38 cellular contexts compared by ENCODE assay signal in genomic region chr10:10434312-10434711, GRCh38.
"Had no signal": no experiment of that assay in that cellular context is flagged by ENCODE, and none has a peak within 500 bp of the region (broad histone marks: within the 10 kb centered on the region; RNA-seq: fewer than 3 reads in every experiment).

No MANE protein-coding gene starts in this region.

- H3K9me3 ChIP-seq: ascending aorta had no signal

- H3K9me3 Mint-ChIP-seq: activated CD4-positive, alpha-beta memory T cell treated with anti-CD3 and anti-CD28 coated beads, Interleukin-2, amount 10 ng/mL, durations not matched to agents 7 days and 5 days; activated naive CD4-positive, alpha-beta T cell treated with anti-CD3 and anti-CD28 coated beads, Interleukin-2, amount 10 ng/mL, durations not matched to agents 7 days and 5 days; activated naive CD4-positive, alpha-beta T cell treated with anti-CD3 and anti-CD28 coated beads, Interleukin-2, amount 50 U/mL, for 24 hours; activated naive CD8-positive, alpha-beta T cell treated with anti-CD3 and anti-CD28 coated beads, Interleukin-2, amount 10 ng/mL, durations not matched to agents 7 days and 5 days; activated T-cell treated with anti-CD3 and anti-CD28 coated beads, Interleukin-2, amount 50 U/mL, for 24 hours; T-helper 1 cell treated with Interleukin-12 subunit alpha and Interleukin-12 subunit beta and Interleukin-4 antibody, amounts not matched to agents 30 μg/mL and 1 μg/mL, for 36 hours had no signal

- H3K27me3 Mint-ChIP-seq: activated CD4-positive, alpha-beta T cell treated with anti-CD3 and anti-CD28 coated beads, Interleukin-2, amount 10 ng/mL, durations not matched to agents 7 days and 5 days; activated CD8-positive, alpha-beta memory T cell treated with anti-CD3 and anti-CD28 coated beads, Interleukin-2, amount 10 ng/mL, durations not matched to agents 7 days and 5 days; activated naive CD4-positive, alpha-beta T cell treated with anti-CD3 and anti-CD28 coated beads, Interleukin-2, amount 10 ng/mL, durations not matched to agents 7 days and 5 days; activated naive CD8-positive, alpha-beta T cell treated with anti-CD3 and anti-CD28 coated beads, Interleukin-2, amount 10 ng/mL, durations not matched to agents 7 days and 5 days; brain; central memory CD8-positive, alpha-beta T cell had no signal

- H3K4me1 ChIP-seq: ascending aorta had no signal

- ATAC-seq: activated CD4-positive, alpha-beta T cell treated with anti-CD3 and anti-CD28 coated beads for 36 hours; activated CD4-positive, CD25-positive, alpha-beta regulatory T cell treated with anti-CD3 and anti-CD28 coated beads, Interleukin-2, amount 50 U/mL, for 24 hours; activated CD8-positive, alpha-beta memory T cell treated with anti-CD3 and anti-CD28 coated beads, Interleukin-2, amount 10 ng/mL, durations not matched to agents 7 days and 5 days; activated CD8-positive, alpha-beta T cell treated with anti-CD3 and anti-CD28 coated beads, Interleukin-2, amount 10 ng/mL, durations not matched to agents 7 days and 5 days; activated naive CD8-positive, alpha-beta T cell treated with anti-CD3 and anti-CD28 coated beads, Interleukin-2, amount 50 U/mL, for 24 hours had no signal

- H3K27ac ChIP-seq: ascending aorta, cardiac muscle cell, VCaP had no signal

- H3K36me3 ChIP-seq: ascending aorta, cardiac muscle cell had no signal

- H3K27me3 ChIP-seq: ascending aorta, cardiac muscle cell had no signal

- H3K4me1 Mint-ChIP-seq: activated CD4-positive, alpha-beta memory T cell treated with anti-CD3 and anti-CD28 coated beads, Interleukin-2, amount 10 ng/mL, durations not matched to agents 7 days and 5 days; activated CD4-positive, alpha-beta T cell treated with anti-CD3 and anti-CD28 coated beads for 36 hours; activated CD4-positive, alpha-beta T cell treated with anti-CD3 and anti-CD28 coated beads, Interleukin-2, amount 10 ng/mL, durations not matched to agents 7 days and 5 days; activated CD8-positive, alpha-beta memory T cell treated with anti-CD3 and anti-CD28 coated beads, Interleukin-2, amount 10 ng/mL, durations not matched to agents 7 days and 5 days; activated naive CD4-positive, alpha-beta T cell treated with anti-CD3 and anti-CD28 coated beads, Interleukin-2, amount 10 ng/mL, durations not matched to agents 7 days and 5 days; activated naive CD4-positive, alpha-beta T cell treated with anti-CD3 and anti-CD28 coated beads, Interleukin-2, amount 50 U/mL, for 24 hours; activated naive CD8-positive, alpha-beta T cell treated with anti-CD3 and anti-CD28 coated beads, Interleukin-2, amount 10 ng/mL, durations not matched to agents 7 days and 5 days; activated naive CD8-positive, alpha-beta T cell treated with anti-CD3 and anti-CD28 coated beads, Interleukin-2, amount 50 U/mL, for 24 hours; central memory CD8-positive, alpha-beta T cell had no signal

- H3K4me3 ChIP-seq: ascending aorta, cardiac muscle cell had no signal

- H3K36me3 Mint-ChIP-seq: activated CD8-positive, alpha-beta memory T cell treated with anti-CD3 and anti-CD28 coated beads, Interleukin-2, amount 10 ng/mL, durations not matched to agents 7 days and 5 days; activated naive CD4-positive, alpha-beta T cell treated with anti-CD3 and anti-CD28 coated beads, Interleukin-2, amount 10 ng/mL, durations not matched to agents 7 days and 5 days; activated naive CD4-positive, alpha-beta T cell treated with anti-CD3 and anti-CD28 coated beads, Interleukin-2, amount 50 U/mL, for 24 hours; activated naive CD8-positive, alpha-beta T cell; activated naive CD8-positive, alpha-beta T cell treated with anti-CD3 and anti-CD28 coated beads, Interleukin-2, amount 10 ng/mL, durations not matched to agents 7 days and 5 days; brain had no signal

- H3K4me3 Mint-ChIP-seq: activated CD4-positive, alpha-beta memory T cell treated with anti-CD3 and anti-CD28 coated beads, Interleukin-2, amount 10 ng/mL, durations not matched to agents 7 days and 5 days; activated CD4-positive, alpha-beta T cell treated with anti-CD3 and anti-CD28 coated beads for 36 hours; activated CD4-positive, alpha-beta T cell treated with anti-CD3 and anti-CD28 coated beads, Interleukin-2, amount 10 ng/mL, durations not matched to agents 7 days and 5 days; activated CD8-positive, alpha-beta memory T cell treated with anti-CD3 and anti-CD28 coated beads, Interleukin-2, amount 10 ng/mL, durations not matched to agents 7 days and 5 days; activated CD8-positive, alpha-beta T cell treated with anti-CD3 and anti-CD28 coated beads, Interleukin-2, amount 10 ng/mL, durations not matched to agents 7 days and 5 days; activated naive CD4-positive, alpha-beta T cell treated with anti-CD3 and anti-CD28 coated beads, Interleukin-2, amount 10 ng/mL, durations not matched to agents 7 days and 5 days; activated naive CD4-positive, alpha-beta T cell treated with anti-CD3 and anti-CD28 coated beads, Interleukin-2, amount 50 U/mL, for 24 hours; activated naive CD8-positive, alpha-beta T cell; activated naive CD8-positive, alpha-beta T cell treated with anti-CD3 and anti-CD28 coated beads, Interleukin-2, amount 10 ng/mL, durations not matched to agents 7 days and 5 days; activated naive CD8-positive, alpha-beta T cell treated with anti-CD3 and anti-CD28 coated beads, Interleukin-2, amount 50 U/mL, for 24 hours; activated T-cell treated with anti-CD3 and anti-CD28 coated beads, Interleukin-2, amount 50 U/mL, for 24 hours; brain; central memory CD8-positive, alpha-beta T cell; T-helper 1 cell treated with Interleukin-12 subunit alpha and Interleukin-12 subunit beta and Interleukin-4 antibody, amounts not matched to agents 30 μg/mL and 1 μg/mL, for 36 hours; T-helper 2 cell treated with Interferon-gamma antibody and Interleukin-4, amounts not matched to agents 5 μg/mL and 100 μg/mL, for 36 hours had no signal

- DNase-seq: activated CD4-positive, alpha-beta memory T cell treated with anti-CD3 and anti-CD28 coated beads, Interleukin-2, amount 10 ng/mL, durations not matched to agents 7 days and 5 days; activated CD4-positive, alpha-beta T cell treated with anti-CD3 and anti-CD28 coated beads for 1 hour; activated CD4-positive, alpha-beta T cell treated with anti-CD3 and anti-CD28 coated beads for 36 hours; activated CD4-positive, alpha-beta T cell treated with anti-CD3 and anti-CD28 coated beads for 48 hours; activated CD4-positive, alpha-beta T cell treated with anti-CD3 and anti-CD28 coated beads, Interleukin-2, amount 10 ng/mL, durations not matched to agents 7 days and 5 days; activated CD4-positive, alpha-beta T cell treated with anti-CD3 and anti-CD28 coated beads, Interleukin-2, amount 50 U/mL, for 48 hours; activated CD4-positive, CD25-positive, alpha-beta regulatory T cell; activated CD8-positive, alpha-beta memory T cell treated with anti-CD3 and anti-CD28 coated beads for 24 hours; activated CD8-positive, alpha-beta memory T cell treated with anti-CD3 and anti-CD28 coated beads, Interleukin-2, amount 10 ng/mL, durations not matched to agents 7 days and 5 days; activated CD8-positive, alpha-beta memory T cell treated with anti-CD3 and anti-CD28 coated beads, Interleukin-2, amount 50 U/mL, for 48 hours; activated CD8-positive, alpha-beta T cell treated with anti-CD3 and anti-CD28 coated beads, Interleukin-2, amount 10 ng/mL, durations not matched to agents 7 days and 5 days; activated effector memory CD4-positive, alpha-beta T cell treated with Interleukin-2 at 50 U/mL for 16 hours; activated gamma-delta T cell; activated naive CD4-positive, alpha-beta T cell treated with anti-CD3 and anti-CD28 coated beads, Interleukin-2, amount 10 ng/mL, durations not matched to agents 7 days and 5 days; activated naive CD4-positive, alpha-beta T cell treated with Interleukin-2 at 50 U/mL for 16 hours; activated naive CD8-positive, alpha-beta T cell treated with anti-CD3 and anti-CD28 coated beads, Interleukin-2, amount 10 ng/mL, durations not matched to agents 7 days and 5 days; activated naive CD8-positive, alpha-beta T cell treated with anti-CD3 and anti-CD28 coated beads, Interleukin-2, amount 50 U/mL, for 24 hours; activated T-cell treated with anti-CD3 and anti-CD28 coated beads, Interleukin-2, amount 50 U/mL, for 24 hours; activated T-cell treated with anti-CD3 and anti-CD28 coated beads, Interleukin-2, amount 50 U/mL, for 48 hours; amygdala; anterior cingulate cortex; caudate nucleus; cerebellar nuclear complex; T-helper 2 cell; T-helper 9 cell had no signal

- FAIRE-seq: bronchial epithelial cell, TTC549 had no signal

- H3K27ac Mint-ChIP-seq: activated CD4-positive, alpha-beta memory T cell treated with anti-CD3 and anti-CD28 coated beads, Interleukin-2, amount 10 ng/mL, durations not matched to agents 7 days and 5 days; activated CD4-positive, alpha-beta T cell treated with anti-CD3 and anti-CD28 coated beads for 36 hours; activated CD4-positive, alpha-beta T cell treated with anti-CD3 and anti-CD28 coated beads, Interleukin-2, amount 10 ng/mL, durations not matched to agents 7 days and 5 days; activated CD8-positive, alpha-beta memory T cell treated with anti-CD3 and anti-CD28 coated beads, Interleukin-2, amount 10 ng/mL, durations not matched to agents 7 days and 5 days; activated CD8-positive, alpha-beta T cell treated with anti-CD3 and anti-CD28 coated beads, Interleukin-2, amount 10 ng/mL, durations not matched to agents 7 days and 5 days; activated naive CD4-positive, alpha-beta T cell treated with anti-CD3 and anti-CD28 coated beads, Interleukin-2, amount 10 ng/mL, durations not matched to agents 7 days and 5 days; activated naive CD4-positive, alpha-beta T cell treated with anti-CD3 and anti-CD28 coated beads, Interleukin-2, amount 50 U/mL, for 24 hours; activated naive CD8-positive, alpha-beta T cell; activated naive CD8-positive, alpha-beta T cell treated with anti-CD3 and anti-CD28 coated beads, Interleukin-2, amount 10 ng/mL, durations not matched to agents 7 days and 5 days; activated naive CD8-positive, alpha-beta T cell treated with anti-CD3 and anti-CD28 coated beads, Interleukin-2, amount 50 U/mL, for 24 hours; activated T-cell treated with anti-CD3 and anti-CD28 coated beads, Interleukin-2, amount 50 U/mL, for 24 hours; activated T-helper 2 cell treated with anti-CD3 and anti-CD28 coated beads, Interferon-gamma antibody, Interleukin-2, Interleukin-4, amounts not matched to agents 10 μg/mL and 5 μg/mL and 100 μg/mL, durations not matched to agents 14 hours and 24 hours and 36 hours; T-helper 1 cell treated with Interleukin-12 subunit alpha and Interleukin-12 subunit beta and Interleukin-4 antibody, amounts not matched to agents 30 μg/mL and 1 μg/mL, for 36 hours; T-helper 2 cell treated with Interferon-gamma antibody and Interleukin-4, amounts not matched to agents 5 μg/mL and 100 μg/mL, for 36 hours had no signal
